ENCODE assay signal across 11 cellular contexts in genomic region chr7:151796091-151796870, GRCh38.
A peak's percentile ranks its signal among the peaks of the same experiment; 100 is the strongest.
DNase-seq lines count a peak whose midpoint lies in the region; ATAC-seq and TF ChIP-seq lines count a peak whose summit lies in the region.
"Had no signal": no experiment of that assay in that cellular context is flagged by ENCODE, and none has a peak within 500 bp of the region (broad histone marks: within the 10 kb centered on the region; RNA-seq: fewer than 3 reads in every experiment).

No MANE protein-coding gene starts in this region.

- peaks cover 33% of the 10 kb centered on the region for H3K4me1 Mint-ChIP-seq in activated CD4-positive, alpha-beta T cell treated with anti-CD3 and anti-CD28 coated beads for 36 hours
- H3K4me1 Mint-ChIP-seq in stimulated activated naive B cell treated with anti-CD40 and anti-IgM and Interleukin-4, amounts not matched to agents 10 μg/mL and 1 μg/mL and 100 μg/mL, for 72 hours: peaks cover 16 to 19% of the 10 kb centered on the region in 2 donors
- H3K4me1 Mint-ChIP-seq in osteocyte (ENCODE audit: unreplicated experiment): peaks cover 13% of the 10 kb centered on the region

- no peaks in the 10 kb centered on the region for H3K9me3 ChIP-seq in heart left ventricle

- 76 to 82% (median 78%) methylated on average over 27 of the region's 27 CpGs for WGBS in heart left ventricle, 4 donors

- peak; percentile 19 for ATAC-seq in activated CD4-positive, alpha-beta T cell treated with anti-CD3 and anti-CD28 coated beads for 36 hours
- ATAC-seq in heart left ventricle: peak in 3 of 4 donors; percentile 27 to 69 (median 51)
- no peak for ATAC-seq in stimulated activated naive B cell treated with anti-CD40 and anti-IgM and Interleukin-4, amounts not matched to agents 10 μg/mL and 1 μg/mL and 100 μg/mL, for 72 hours (replicated peaks)

- no peaks in the 10 kb centered on the region for H3K36me3 Mint-ChIP-seq in activated CD4-positive, alpha-beta T cell treated with anti-CD3 and anti-CD28 coated beads for 36 hours (ENCODE audit: low read depth)
- peaks cover 0 to 2% of the 10 kb centered on the region in 2 donors for H3K36me3 Mint-ChIP-seq in stimulated activated naive B cell treated with anti-CD40 and anti-IgM and Interleukin-4, amounts not matched to agents 10 μg/mL and 1 μg/mL and 100 μg/mL, for 72 hours
- H3K36me3 Mint-ChIP-seq in osteocyte (ENCODE audit: unreplicated experiment): no peaks in the 10 kb centered on the region

- CTCF ChIA-PET in activated CD4-positive, alpha-beta T cell treated with anti-CD3 and anti-CD28 coated beads for 36 hours (lab: Charles Lee): interaction anchor here (0.6 to 5.6 kb wide), 4 partner anchors 13 to 27 kb away, joined by 3 to 35 read pairs (median 4); no protein-coding TSS in a partner anchor

- POLR2A ChIA-PET in activated CD4-positive, alpha-beta T cell treated with anti-CD3 and anti-CD28 coated beads for 36 hours (lab: Charles Lee): no interaction called here

- H3K4me1 ChIP-seq in heart left ventricle: peaks cover 0 to 63% (median 10%) of the 10 kb centered on the region in 12 donors

- no peak overlapping the region for H3K4me3 ChIP-seq in heart left ventricle
- H3K4me3 ChIP-seq: SK-N-MC had no signal

- TF ChIP-seq CTCF in heart left ventricle (IDR thresholded peaks at IDR 0.05) (no peak), osteocyte (IDR thresholded peaks at IDR 0.05) (no peak)

- intact Hi-C loops in activated CD4-positive, alpha-beta T cell treated with anti-CD3 and anti-CD28 coated beads for 36 hours (cut with DNase I, micrococcal nuclease): no loop called here
- intact Hi-C loops in heart left ventricle (cut with DNase I): no loop called here

- H3K27ac ChIP-seq in heart left ventricle: peak overlapping the region in 5 of 12 donors; percentile 5 to 48 (median 12)
- H3K27ac ChIP-seq: SK-N-MC had no signal

- peak overlapping the region; percentile 85 for H3K27ac Mint-ChIP-seq in activated CD4-positive, alpha-beta T cell treated with anti-CD3 and anti-CD28 coated beads for 36 hours
- H3K27ac Mint-ChIP-seq in stimulated activated naive B cell treated with anti-CD40 and anti-IgM and Interleukin-4, amounts not matched to agents 10 μg/mL and 1 μg/mL and 100 μg/mL, for 72 hours: peak overlapping the region; percentile 76
- no peak overlapping the region for H3K27ac Mint-ChIP-seq in osteocyte (ENCODE audit: unreplicated experiment)

- TF ChIP-seq POLR2A in heart left ventricle (IDR thresholded peaks at IDR 0.05): no peak

- peak; percentile 44 for DNase-seq in activated CD4-positive, alpha-beta T cell treated with anti-CD3 and anti-CD28 coated beads for 36 hours
- DNase-seq in activated CD4-positive, alpha-beta T cell treated with anti-CD3 and anti-CD28 coated beads for 1 hour: no peak
- DNase-seq in RKO (ENCODE audit: low spot score) (peak; percentile 79), heart left ventricle (peak in 2 of 5 donors; percentile 54 to 55), T-helper 9 cell (no peak), NCI-H1930 (lab: John Stamatoyannopoulos, UW) (no peak), osteocyte (ENCODE audit: extremely low spot score, unreplicated experiment) (no peak)
- no peak for DNase-seq in stimulated activated naive B cell treated with anti-CD40 and anti-IgM and Interleukin-4, amounts not matched to agents 10 μg/mL and 1 μg/mL and 100 μg/mL, for 72 hours
- DNase-seq: substantia nigra had no signal

- H3K4me3 Mint-ChIP-seq in activated CD4-positive, alpha-beta T cell treated with anti-CD3 and anti-CD28 coated beads for 36 hours: no peak overlapping the region
- no peak overlapping the region for H3K4me3 Mint-ChIP-seq in stimulated activated naive B cell treated with anti-CD40 and anti-IgM and Interleukin-4, amounts not matched to agents 10 μg/mL and 1 μg/mL and 100 μg/mL, for 72 hours
- H3K4me3 Mint-ChIP-seq in osteocyte (ENCODE audit: unreplicated experiment): no peak overlapping the region

- H3K36me3 ChIP-seq in heart left ventricle: no peaks in the 10 kb centered on the region

- H3K27me3 ChIP-seq in heart left ventricle: no peaks in the 10 kb centered on the region

- H3K9me3 Mint-ChIP-seq in activated CD4-positive, alpha-beta T cell treated with anti-CD3 and anti-CD28 coated beads for 36 hours (ENCODE audit: low read depth): no peaks in the 10 kb centered on the region
- no peaks in the 10 kb centered on the region for H3K9me3 Mint-ChIP-seq in stimulated activated naive B cell treated with anti-CD40 and anti-IgM and Interleukin-4, amounts not matched to agents 10 μg/mL and 1 μg/mL and 100 μg/mL, for 72 hours
- H3K9me3 Mint-ChIP-seq in osteocyte (ENCODE audit: unreplicated experiment): no peaks in the 10 kb centered on the region
- H3K9me3 Mint-ChIP-seq: IgD-negative memory B cell had no signal

- no peaks in the 10 kb centered on the region for H3K27me3 Mint-ChIP-seq in activated CD4-positive, alpha-beta T cell treated with anti-CD3 and anti-CD28 coated beads for 36 hours
- no peaks in the 10 kb centered on the region for H3K27me3 Mint-ChIP-seq in stimulated activated naive B cell treated with anti-CD40 and anti-IgM and Interleukin-4, amounts not matched to agents 10 μg/mL and 1 μg/mL and 100 μg/mL, for 72 hours
- H3K27me3 Mint-ChIP-seq in osteocyte (ENCODE audit: unreplicated experiment): peaks cover 2% of the 10 kb centered on the region
- H3K27me3 Mint-ChIP-seq: IgD-negative memory B cell had no signal

Comparison
In these comparisons a context has a peak if more than half of its experiments do, and no peak if none do; other contexts are left out.
1. DNase-seq: peak in activated CD4-positive, alpha-beta T cell treated with anti-CD3 and anti-CD28 coated beads for 36 hours (single experiment) and RKO (single experiment); none in activated CD4-positive, alpha-beta T cell treated with anti-CD3 and anti-CD28 coated beads for 1 hour (single experiment), stimulated activated naive B cell treated with anti-CD40 and anti-IgM and Interleukin-4, amounts not matched to agents 10 μg/mL and 1 μg/mL and 100 μg/mL, for 72 hours (single experiment), T-helper 9 cell (single experiment), NCI-H1930 (0 of 2) and osteocyte (single experiment).
2. ATAC-seq: peak in activated CD4-positive, alpha-beta T cell treated with anti-CD3 and anti-CD28 coated beads for 36 hours (single experiment) and heart left ventricle (3 of 4); none in stimulated activated naive B cell treated with anti-CD40 and anti-IgM and Interleukin-4, amounts not matched to agents 10 μg/mL and 1 μg/mL and 100 μg/mL, for 72 hours (0 of 2).